Comparison of ENCODE assay signal across 8 cellular contexts in genomic region chr1:222711319-222712252, GRCh38. TPM values are rescaled to one million over a fixed set of nuclear protein-coding genes. Genes with fewer than 3 reads are reported as not detected.
A peak's percentile ranks its signal among the peaks of the same experiment; 100 is the strongest.
DNase-seq lines count a peak whose midpoint lies in the region; ATAC-seq, FAIRE-seq and TF ChIP-seq lines count a peak whose summit lies in the region.

No MANE protein-coding gene starts in this region.

- peaks cover 34% of the 10 kb centered on the region for H3K4me1 ChIP-seq in CD8-positive, alpha-beta memory T cell (ENCODE audit: insufficient read depth, low read length)
- H3K4me1 ChIP-seq in NT2/D1 (ENCODE audit: insufficient read depth, insufficient read length) = peaks cover 2% of the 10 kb centered on the region
- H3K4me1 ChIP-seq in endothelial cell of umbilical vein (ENCODE audit: control insufficient read depth, extremely low read depth, insufficient read depth, low read length) = peaks cover 14% of the 10 kb centered on the region

- peak; percentile 47 to 70 (median 57) for DNase-seq in CD8-positive, alpha-beta memory T cell
- DNase-seq in NT2/D1 (ENCODE audit: low read depth, low spot score) (peak; percentile 36), endothelial cell of umbilical vein (ENCODE audit: low read depth, low spot score) (peak; percentile 67), mucosa of gallbladder (ENCODE audit: low spot score) (peak; percentile 39)
- peak; percentile 77 for DNase-seq in activated CD8-positive, alpha-beta memory T cell treated with anti-CD3 and anti-CD28 coated beads, Interleukin-2, amount 50 U/mL, for 48 hours
- peak; percentile 46 to 53 for DNase-seq in stimulated activated CD8-positive, alpha-beta memory T cell treated with anti-CD3 and anti-CD28 coated beads, Interleukin-7, amount 100 ng/mL, for 4 hours (ENCODE audit: low read depth in 2 of 2)

- ATAC-seq in GM19455 (IDR thresholded peaks at IDR 0.05; ENCODE audit: unreplicated experiment) (peak; percentile 47), HG03565 (IDR thresholded peaks at IDR 0.05; ENCODE audit: unreplicated experiment) (peak; percentile 23)

- H2AFZ ChIP-seq in endothelial cell of umbilical vein (ENCODE audit: low read depth, low read length) = peak overlapping the region; percentile 6

- no peaks in the 10 kb centered on the region for H4K20me1 ChIP-seq in endothelial cell of umbilical vein (replicated peaks; ENCODE audit: control insufficient read depth, extremely low read depth, insufficient read depth, low read length)

- H3K4me2 ChIP-seq in endothelial cell of umbilical vein (ENCODE audit: insufficient read depth, low read length) = peak overlapping the region; percentile 80

- H3K36me3 ChIP-seq in CD8-positive, alpha-beta memory T cell (ENCODE audit: insufficient read depth, low read length) = peaks cover 5% of the 10 kb centered on the region
- peaks cover 37% of the 10 kb centered on the region for H3K36me3 ChIP-seq in NT2/D1 (ENCODE audit: insufficient read depth, insufficient read length, low read length)
- H3K36me3 ChIP-seq in endothelial cell of umbilical vein (ENCODE audit: control insufficient read depth in 2 of 2, extremely low read depth in 1 of 2, insufficient read depth in 2 of 2, low read length in 2 of 2) = no peaks in the 10 kb centered on the region

- CTCF ChIA-PET in CD8-positive, alpha-beta memory T cell (lab: Charles Lee) = interaction anchor here (1.1 to 1.8 kb wide), 4 partner anchors 54 to 77 kb away, joined by 4 to 5 read pairs (median 4); no protein-coding TSS in a partner anchor
- CTCF ChIA-PET in endothelial cell of umbilical vein (lab: Charles Lee) = interaction anchor here (0.6 to 1.8 kb wide), 5 partner anchors 11 to 412 kb away, joined by 3 to 5 read pairs (median 3); no protein-coding TSS in a partner anchor

- TF ChIP-seq CTCF in endothelial cell of umbilical vein (IDR thresholded peaks at IDR 0.05; ENCODE audit: extremely low read depth in 1 of 2, insufficient read depth in 1 of 2, low read depth in 1 of 2, low read length in 2 of 2) = no peak

- H3K27ac ChIP-seq in CD8-positive, alpha-beta memory T cell (ENCODE audit: low read depth, low read length) = peak overlapping the region; percentile 92
- peak overlapping the region; percentile 18 for H3K27ac ChIP-seq in endothelial cell of umbilical vein (ENCODE audit: insufficient read depth, low read depth, low read length)

- TF ChIP-seq POLR2A in endothelial cell of umbilical vein (IDR thresholded peaks at IDR 0.05; ENCODE audit: low read depth, low read length) = no peak

- POLR2A ChIA-PET in CD8-positive, alpha-beta memory T cell (lab: Charles Lee) = interaction anchor here (0.9 to 1.8 kb wide), 5 partner anchors 10 to 77 kb away, joined by 3 to 50 read pairs (median 7); no protein-coding TSS in a partner anchor
- POLR2A ChIA-PET in endothelial cell of umbilical vein (lab: Charles Lee) = no interaction called here

- peak overlapping the region; percentile 98 to 100 (median 100) for H3K27ac Mint-ChIP-seq in CD8-positive, alpha-beta memory T cell

- peaks cover 0 to 59% (median 5%) of the 10 kb centered on the region in 3 donors for H3K36me3 Mint-ChIP-seq in CD8-positive, alpha-beta memory T cell

- H3K27me3 ChIP-seq in CD8-positive, alpha-beta memory T cell (ENCODE audit: insufficient read depth, low read length, poor library complexity, severe bottlenecking) = no peaks in the 10 kb centered on the region
- H3K27me3 ChIP-seq in NT2/D1 (ENCODE audit: insufficient read depth, insufficient read length) = no peaks in the 10 kb centered on the region
- H3K27me3 ChIP-seq in endothelial cell of umbilical vein (ENCODE audit: control insufficient read depth in 2 of 2, insufficient read depth in 2 of 2, low read length in 2 of 2) = no peaks in the 10 kb centered on the region

- H3K9me3 ChIP-seq in CD8-positive, alpha-beta memory T cell (ENCODE audit: low read length) = no peaks in the 10 kb centered on the region
- H3K9me3 ChIP-seq in NT2/D1 (ENCODE audit: insufficient read depth, low read length) (no peaks in the 10 kb centered on the region), endothelial cell of umbilical vein (replicated peaks; ENCODE audit: control insufficient read depth, insufficient read depth, low read length) (no peaks in the 10 kb centered on the region)

- FAIRE-seq in endothelial cell of umbilical vein (lab: Jason Lieb, UNC) = peak; percentile 75

- peaks cover 58% of the 10 kb centered on the region for H3K79me2 ChIP-seq in endothelial cell of umbilical vein (ENCODE audit: control insufficient read depth, insufficient read depth, low read length)

- peak overlapping the region; percentile 92 for H3K9ac ChIP-seq in NT2/D1 (ENCODE audit: insufficient read length, low read depth)
- peak overlapping the region; percentile 59 for H3K9ac ChIP-seq in endothelial cell of umbilical vein (replicated peaks; ENCODE audit: extremely low read depth, insufficient read depth, low read length)

- peak overlapping the region; percentile 92 to 99 (median 97) for H3K4me3 Mint-ChIP-seq in CD8-positive, alpha-beta memory T cell

- H3K9me1 ChIP-seq in endothelial cell of umbilical vein (replicated peaks; ENCODE audit: control insufficient read depth, extremely low read depth, insufficient read depth, low read length) = no peaks in the 10 kb centered on the region

- no peaks in the 10 kb centered on the region for H3K9me3 Mint-ChIP-seq in CD8-positive, alpha-beta memory T cell

- H3K4me3 ChIP-seq in CD8-positive, alpha-beta memory T cell (ENCODE audit: low read length) = peak overlapping the region; percentile 90
- H3K4me3 ChIP-seq in NT2/D1 (ENCODE audit: insufficient read length, low read depth) = peak overlapping the region; percentile 66
- H3K4me3 ChIP-seq in endothelial cell of umbilical vein (replicated peaks in 1 of 3; ENCODE audit: insufficient read depth in 1 of 3, low read depth in 1 of 3, low read length in 3 of 3) = peak overlapping the region; percentile 54 to 75 (median 56)

- BruUV-seq in endothelial cell of umbilical vein (replicated peaks; lab: Mats Ljungman, UMichigan) = TSS peak; percentile 51

- dilution Hi-C loops in endothelial cell of umbilical vein (cut with MboI; ENCODE audit: extremely low pct_ligation_motif_present, low sequenced_read_pairs) = no loop called here

- H3K4me1 Mint-ChIP-seq in CD8-positive, alpha-beta memory T cell = peaks cover 50 to 62% (median 60%) of the 10 kb centered on the region in 3 donors

- intact Hi-C loops in endothelial cell of umbilical vein (cut with micrococcal nuclease) = loop anchor here (1.0 to 10.0 kb wide), 2 partner anchors 283 to 370 kb away; no protein-coding TSS in a partner anchor

- no peaks in the 10 kb centered on the region for H3K27me3 Mint-ChIP-seq in CD8-positive, alpha-beta memory T cell

TF ChIP-seq in endothelial cell of umbilical vein, 7 proteins besides CTCF, POLR2A, EP300 and RAD21:
- TF ChIP-seq GATA2 (IDR thresholded peaks at IDR 0.05; ENCODE audit: insufficient read depth, insufficient read length, low read depth, low read length) (no peak), JUN (IDR thresholded peaks at IDR 0.05; ENCODE audit: borderline replicate concordance, insufficient read depth, insufficient read length, low read depth) (no peak)

RNA-seq across cellular contexts. Expression of gene AIDA, which starts 0.7 kb away (rescaled TPM):
- 10 to 100 TPM; 57.9 to 59.1 TPM for total RNA-seq in CD8-positive, alpha-beta memory T cell
- 29.2 TPM for polyA plus RNA-seq in CD8-positive, alpha-beta memory T cell
- total RNA-seq in endothelial cell of umbilical vein (75.4 and 75.8 TPM in 2 replicates), mucosa of gallbladder (76.9 TPM)
- 25.3 and 32.8 TPM in 2 replicates for polyA plus RNA-seq in endothelial cell of umbilical vein
- 38.8 and 41.8 TPM in 2 replicates for polyA plus RNA-seq in endothelial cell of umbilical vein (2011; cell fraction: cytosol; rRNA removed)
- 16.9 and 22.1 TPM in 2 replicates for polyA plus RNA-seq in endothelial cell of umbilical vein (2011; cell fraction: nucleus; rRNA removed)
- 51.8 and 71.7 TPM in 2 replicates for polyA plus RNA-seq in endothelial cell of umbilical vein (2012)
- polyA minus RNA-seq in endothelial cell of umbilical vein = 54.7 and 68.1 TPM in 2 replicates
- 29.5 TPM for polyA minus RNA-seq in endothelial cell of umbilical vein (2011; cell fraction: cytosol; rRNA and poly(A)+ RNA removed)
- polyA minus RNA-seq in endothelial cell of umbilical vein (2011; cell fraction: nucleus; rRNA and poly(A)+ RNA removed) = 16.7 and 25.1 TPM in 2 replicates

RNA-seq across cellular contexts. Expression of gene BROX, which starts 0.8 kb away (rescaled TPM):
- 10 to 100 TPM; 46.9 to 47.8 TPM for total RNA-seq in CD8-positive, alpha-beta memory T cell
- polyA plus RNA-seq in CD8-positive, alpha-beta memory T cell = 15.1 TPM
- total RNA-seq in endothelial cell of umbilical vein (38.6 and 39.7 TPM in 2 replicates), mucosa of gallbladder (61.8 TPM)
- 5.1 and 7.3 TPM in 2 replicates for polyA plus RNA-seq in endothelial cell of umbilical vein
- 7.4 and 8.5 TPM in 2 replicates for polyA plus RNA-seq in endothelial cell of umbilical vein (2011; cell fraction: cytosol; rRNA removed)
- 8.5 and 10.6 TPM in 2 replicates for polyA plus RNA-seq in endothelial cell of umbilical vein (2011; cell fraction: nucleus; rRNA removed)
- 21.1 and 33.1 TPM in 2 replicates for polyA plus RNA-seq in endothelial cell of umbilical vein (2012)
- polyA minus RNA-seq in endothelial cell of umbilical vein = 5.2 and 6.9 TPM in 2 replicates
- polyA minus RNA-seq in endothelial cell of umbilical vein (2011; cell fraction: cytosol; rRNA and poly(A)+ RNA removed) = 13.4 TPM
- 7.7 and 12.3 TPM in 2 replicates for polyA minus RNA-seq in endothelial cell of umbilical vein (2011; cell fraction: nucleus; rRNA and poly(A)+ RNA removed)

RNA-seq across cellular contexts. Expression of gene FAM177B, which starts 25.4 kb away (rescaled TPM):
- total RNA-seq in CD8-positive, alpha-beta memory T cell = not detected
- polyA plus RNA-seq in CD8-positive, alpha-beta memory T cell = not detected
- total RNA-seq in endothelial cell of umbilical vein (not detected in 2 replicates), mucosa of gallbladder (36.8 TPM)
- polyA plus RNA-seq in endothelial cell of umbilical vein = not detected in 2 replicates
- polyA plus RNA-seq in endothelial cell of umbilical vein (2011; cell fraction: cytosol; rRNA removed) = not detected in 2 replicates
- polyA plus RNA-seq in endothelial cell of umbilical vein (2011; cell fraction: nucleus; rRNA removed) = not detected in 2 replicates
- not detected in 2 replicates for polyA plus RNA-seq in endothelial cell of umbilical vein (2012)
- polyA minus RNA-seq in endothelial cell of umbilical vein = not detected in 2 replicates
- polyA minus RNA-seq in endothelial cell of umbilical vein (2011; cell fraction: cytosol; rRNA and poly(A)+ RNA removed) = not detected
- polyA minus RNA-seq in endothelial cell of umbilical vein (2011; cell fraction: nucleus; rRNA and poly(A)+ RNA removed) = not detected in 2 replicates

Comparison
In these comparisons a context has a peak if more than half of its experiments do, and no peak if none do; other contexts are left out.
1. Peak in every context shown above with its lines: DNase-seq, ATAC-seq, H3K4me3 ChIP-seq and H3K27ac ChIP-seq.
2. RNA of gene FAM177B, which starts 25.4 kb away (total RNA-seq): 36.8 TPM in mucosa of gallbladder (single experiment); not detected in CD8-positive, alpha-beta memory T cell and not detected in endothelial cell of umbilical vein; every median in the first group is over 10 times any median in the second.